10 cellular contexts compared by ENCODE assay signal in the genomic region with DNA sequence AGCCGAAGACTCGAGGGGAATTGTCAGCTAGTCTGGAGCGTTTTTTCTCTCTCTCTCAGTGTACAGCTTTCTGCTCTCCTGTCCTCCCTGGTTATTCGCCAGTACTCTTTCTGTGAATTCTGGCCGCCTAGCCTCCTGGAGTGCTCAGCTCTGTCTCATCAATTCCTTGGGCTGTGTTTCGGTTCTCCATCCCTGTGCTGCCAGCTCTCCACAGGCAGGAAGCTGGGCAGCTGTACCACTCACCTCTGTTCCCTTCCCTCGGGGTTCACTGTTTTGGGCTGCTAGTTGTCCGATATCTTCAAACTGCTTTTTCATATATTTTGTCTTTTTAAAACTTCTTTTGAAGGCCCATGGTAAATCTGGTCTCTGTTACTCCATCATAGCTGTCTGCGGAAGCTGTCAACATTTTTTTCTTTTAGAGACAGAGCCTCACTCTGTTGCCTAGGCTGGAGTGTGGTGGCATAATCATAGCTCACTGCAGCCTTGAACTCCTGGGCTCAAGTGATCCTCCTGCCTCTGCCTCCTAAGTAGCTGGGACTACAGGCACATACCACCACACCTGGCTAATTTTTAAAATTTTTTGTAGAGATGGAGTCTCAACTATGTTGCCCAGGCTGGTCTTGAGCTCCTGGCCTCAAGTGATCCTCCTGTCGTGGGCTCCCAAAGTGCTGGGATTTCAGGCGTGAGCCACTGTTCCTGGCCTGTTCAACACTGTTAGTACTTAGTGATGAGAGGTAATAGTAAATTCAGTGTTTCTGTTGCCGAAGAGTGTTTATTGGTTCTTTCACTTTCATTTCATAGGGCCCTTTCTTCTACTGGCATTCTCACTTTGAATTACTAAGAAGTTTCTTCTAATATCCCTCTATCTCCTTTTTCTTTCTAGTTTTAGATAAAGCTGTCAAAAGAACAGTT. TPM values are rescaled to one million over a fixed set of nuclear protein-coding genes. Genes with fewer than 3 reads are reported as not detected.
DNase-seq lines count a peak whose midpoint lies in the region; ATAC-seq and TF ChIP-seq lines count a peak whose summit lies in the region.
"Had no signal": no experiment of that assay in that cellular context is flagged by ENCODE, and none has a peak within 500 bp of the region (broad histone marks: within the 10 kb centered on the region; RNA-seq: fewer than 3 reads in every experiment).

No MANE protein-coding gene starts in this region.

- no peak overlapping the region for H3K9ac ChIP-seq in muscle layer of colon (ENCODE audit: low read length)

- POLR2A ChIA-PET in RWPE1 (lab: Yijun Ruan, JAX; ENCODE audit: low non-redundant PET): no interaction called here
- POLR2A ChIA-PET in MCF 10A (lab: Yijun Ruan, JAX): interaction anchor here (1.1 to 1.8 kb wide), 4 partner anchors 11 to 19 kb away, joined by 3 to 7 read pairs (median 4); partner anchors contain the start of gene ZCCHC4

- peaks cover 5% of the 10 kb centered on the region for H3K4me1 ChIP-seq in muscle layer of colon (ENCODE audit: insufficient read depth, low read length)

- BruUV-seq in MCF 10A (replicated peaks; lab: Mats Ljungman, UMichigan): no TSS peak

- intact Hi-C loops in MCF 10A (cut with micrococcal nuclease): no loop called here

- ATAC-seq in GM18505 (IDR thresholded peaks at IDR 0.05; ENCODE audit: unreplicated experiment) (peak; percentile 73), GM21717 (IDR thresholded peaks at IDR 0.05; ENCODE audit: unreplicated experiment) (peak; percentile 87)

- DNase-seq in OCI-M1 (lab: John Stamatoyannopoulos, UW) (peak; percentile 67), RWPE1 (ENCODE audit: low spot score) (no peak), KBM-7 (no peak), RKO (ENCODE audit: low spot score) (no peak), MCF 10A (ENCODE audit: unreplicated experiment) (no peak)
- DNase-seq: effector CD8-positive, alpha-beta T cell had no signal

- TF ChIP-seq CTCF in RWPE1 (conservative IDR thresholded peaks at IDR 0.05; ENCODE audit: low read depth): no peak
- TF ChIP-seq CTCF in MCF 10A (IDR thresholded peaks at IDR 0.05; ENCODE audit: unreplicated experiment): no peak

- peak overlapping the region; percentile 34 for H3K27ac ChIP-seq in muscle layer of colon (ENCODE audit: low read depth, low read length)
- H3K27ac ChIP-seq in RWPE1: no peak overlapping the region
- H3K27ac ChIP-seq: SK-N-MC had no signal

- no peaks in the 10 kb centered on the region for H3K9me3 ChIP-seq in muscle layer of colon (ENCODE audit: low read length)

- H3K27ac Mint-ChIP-seq in MCF 10A (ENCODE audit: low read depth, unreplicated experiment): no peak overlapping the region

- in situ Hi-C loops in KBM-7 (cut with MboI; ENCODE audit: low pct_unique_long_range_greater_than_20kb, low sequenced_read_pairs): no loop called here

- peak overlapping the region in 1 of 2 donors; percentile 32 for H3K4me3 ChIP-seq in muscle layer of colon (ENCODE audit: low read depth in 1 of 2, low read length in 2 of 2)
- H3K4me3 ChIP-seq: SK-N-MC had no signal

- CTCF ChIA-PET in RWPE1 (lab: Yijun Ruan, JAX) (interaction anchor here (1.2 kb wide), 1 partner anchor 10 kb away, joined by 3 read pairs; no protein-coding TSS in a partner anchor), MCF 10A (lab: Yijun Ruan, JAX) (interaction anchor here (0.8 to 3.4 kb wide), 5 partner anchors 19 to 37 kb away, joined by 3 to 24 read pairs (median 4); partner anchors contain the start of gene ZCCHC4)

- H3K36me3 Mint-ChIP-seq in MCF 10A (ENCODE audit: insufficient read depth, unreplicated experiment): no peaks in the 10 kb centered on the region

- no peaks in the 10 kb centered on the region for H3K4me1 Mint-ChIP-seq in MCF 10A (ENCODE audit: insufficient read depth, unreplicated experiment)

- TF ChIP-seq POLR2A in GM18505 (IDR thresholded peaks at IDR 0.05; ENCODE audit: borderline replicate concordance, extremely low read depth, insufficient read depth, insufficient read length): no peak

- H3K27me3 ChIP-seq in muscle layer of colon (ENCODE audit: control insufficient read depth in 1 of 2, insufficient read depth in 2 of 2, low read length in 2 of 2): no peaks in the 10 kb centered on the region

- no peaks in the 10 kb centered on the region for H3K27me3 Mint-ChIP-seq in MCF 10A (ENCODE audit: insufficient read depth, unreplicated experiment)

- H3K4me3 Mint-ChIP-seq in MCF 10A (ENCODE audit: unreplicated experiment): no peak overlapping the region

- no peaks in the 10 kb centered on the region for H3K9me3 Mint-ChIP-seq in MCF 10A (ENCODE audit: unreplicated experiment)

- peaks cover 10% of the 10 kb centered on the region for H3K36me3 ChIP-seq in muscle layer of colon (ENCODE audit: insufficient read depth, low read length)

RNA-seq across cellular contexts. Expression of gene ZCCHC4, which starts 18.6 kb away (rescaled TPM):
- total RNA-seq in MCF 10A (2022): 7.7 and 9.7 TPM in 2 replicates

RNA-seq across cellular contexts. Expression of gene ANAPC4, which starts 45.9 kb away (rescaled TPM):
- 20.8 and 22.7 TPM in 2 replicates for total RNA-seq in MCF 10A (2022)
